3 cellular contexts compared by ENCODE assay signal in the genomic region with DNA sequence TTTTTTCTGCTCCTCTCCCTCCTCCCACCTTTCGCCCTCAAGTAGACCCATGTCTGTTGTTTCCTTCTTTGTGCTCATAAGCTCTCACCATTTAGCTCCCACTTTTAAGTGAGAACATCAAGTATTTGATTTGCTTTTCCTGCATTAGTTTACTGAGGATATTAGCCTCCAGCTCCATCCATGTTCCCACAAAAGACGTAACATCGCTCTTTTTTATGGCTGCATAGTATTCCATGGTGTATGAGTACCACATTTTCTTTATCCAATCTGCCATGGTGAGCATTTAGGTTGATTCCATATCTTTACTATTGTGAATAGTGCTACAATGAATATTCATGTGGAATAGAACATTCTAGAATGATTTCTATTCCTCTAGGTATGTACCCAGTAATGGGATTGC.
TF ChIP-seq lines count a peak whose summit lies in the region.

No MANE protein-coding gene starts in this region.

TF ChIP-seq in A549, 52 proteins besides CTCF, POLR2A, EP300 and RAD21 (continued from another document):
- no peak for TF ChIP-seq RFX5 (IDR thresholded peaks at IDR 0.05)
- no peak for TF ChIP-seq HOXA7 (CRISPR knock-in tag; IDR thresholded peaks at IDR 0.05)
- no peak for TF ChIP-seq SREBF2 (IDR thresholded peaks at IDR 0.05)
- TF ChIP-seq KDM1A (IDR thresholded peaks at IDR 0.05; ENCODE audit: low read depth): no peak
- TF ChIP-seq EHMT2 (IDR thresholded peaks at IDR 0.05; ENCODE audit: low read depth): no peak
- no peak for TF ChIP-seq JUNB (IDR thresholded peaks at IDR 0.05)
- no peak for TF ChIP-seq BHLHE40 (IDR thresholded peaks at IDR 0.05; ENCODE audit: low read depth, low read length)
- no peak for TF ChIP-seq JUN (IDR thresholded peaks at IDR 0.05)
- TF ChIP-seq FOSB (CRISPR knock-in tag; IDR thresholded peaks at IDR 0.05): no peak
- no peak for TF ChIP-seq NR3C1 (IDR thresholded peaks at IDR 0.05)
- TF ChIP-seq GATA3 (IDR thresholded peaks at IDR 0.05; ENCODE audit: borderline replicate concordance): no peak
- no peak for TF ChIP-seq ZNF302 (CRISPR knock-in tag; IDR thresholded peaks at IDR 0.05)
- TF ChIP-seq POLR2AphosphoS2 (conservative IDR thresholded peaks at IDR 0.05; ENCODE audit: low read length): no peak
- TF ChIP-seq, protein P1, sequence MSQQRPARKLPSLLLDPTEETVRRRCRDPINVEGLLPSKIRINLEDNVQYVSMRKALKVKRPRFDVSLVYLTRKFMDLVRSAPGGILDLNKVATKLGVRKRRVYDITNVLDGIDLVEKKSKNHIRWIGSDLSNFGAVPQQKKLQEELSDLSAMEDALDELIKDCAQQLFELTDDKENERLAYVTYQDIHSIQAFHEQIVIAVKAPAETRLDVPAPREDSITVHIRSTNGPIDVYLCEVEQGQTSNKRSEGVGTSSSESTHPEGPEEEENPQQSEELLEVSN (IDR thresholded peaks at IDR 0.05; ENCODE audit: borderline replicate concordance, low read depth): no peak
- no peak for TF ChIP-seq KDM5A (IDR thresholded peaks at IDR 0.05)

TF ChIP-seq in HEK293, 187 proteins besides CTCF, POLR2A, EP300 and RAD21 (continued from another document):
- TF ChIP-seq GLIS2 (tag by site-specific recombination; IDR thresholded peaks at IDR 0.05): no peak
- TF ChIP-seq, protein P2, sequence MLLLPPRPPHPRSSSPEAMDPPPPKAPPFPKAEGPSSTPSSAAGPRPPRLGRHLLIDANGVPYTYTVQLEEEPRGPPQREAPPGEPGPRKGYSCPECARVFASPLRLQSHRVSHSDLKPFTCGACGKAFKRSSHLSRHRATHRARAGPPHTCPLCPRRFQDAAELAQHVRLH (tag by site-specific recombination; IDR thresholded peaks at IDR 0.05): peak; percentile 65; the same call in 1 of the 2 replicates
- no peak for TF ChIP-seq BCL11B (tag by site-specific recombination; IDR thresholded peaks at IDR 0.05; ENCODE audit: low read depth)
- no peak for TF ChIP-seq ZNF621 (tag by site-specific recombination; IDR thresholded peaks at IDR 0.05)
- TF ChIP-seq ZNF266 (tag by site-specific recombination; IDR thresholded peaks at IDR 0.05; ENCODE audit: low read depth): no peak
TF ChIP-seq in HEK293: peak in this region for 1.

TF ChIP-seq in H1, 55 proteins besides CTCF, POLR2A, EP300 and RAD21 (continued from another document):
- TF ChIP-seq KDM1A (IDR thresholded peaks at IDR 0.05; ENCODE audit: borderline replicate concordance, low read length) (peak; percentile 60; the same call in 1 of the 2 replicates), GTF2F1 (IDR thresholded peaks at IDR 0.05; ENCODE audit: borderline replicate concordance, low read depth, low read length) (no peak), YY1 (IDR thresholded peaks at IDR 0.05; ENCODE audit: low read depth, low read length) (no peak), HDAC2 (IDR thresholded peaks at IDR 0.05; ENCODE audit: borderline replicate concordance in 1 of 2, low read depth in 2 of 2, low read length in 2 of 2) (no peak)
TF ChIP-seq in H1: peak in this region for 1.
